ENCODE assay signal across 9 cellular contexts in genomic region chrX:48890934-48891401, GRCh38. TPM values are rescaled to one million over a fixed set of nuclear protein-coding genes. Genes with fewer than 3 reads are reported as not detected.
DNase-seq lines count a peak whose midpoint lies in the region; ATAC-seq, FAIRE-seq and TF ChIP-seq lines count a peak whose summit lies in the region.
"Had no signal": no experiment of that assay in that cellular context is flagged by ENCODE, and none has a peak within 500 bp of the region (broad histone marks: within the 10 kb centered on the region; RNA-seq: fewer than 3 reads in every experiment).

No MANE protein-coding gene starts in this region.

- H3K36me3 ChIP-seq in HUES64 (ENCODE audit: insufficient read depth, low read length) (peaks cover 16% of the 10 kb centered on the region), brain microvascular endothelial cell (replicated peaks) (no peaks in the 10 kb centered on the region), liver (ENCODE audit: control insufficient read depth in 4 of 4, insufficient read depth in 3 of 4, low read depth in 1 of 4, low read length in 3 of 4) (peaks cover 0 to 3% (median 0%) of the 10 kb centered on the region in 4 donors), testis (ENCODE audit: low read depth, missing control alignments) (no peaks in the 10 kb centered on the region)

- H3K4me1 ChIP-seq in HUES64 (ENCODE audit: insufficient read depth, low read length) = no peaks in the 10 kb centered on the region
- peaks cover 0 to 9% (median 6%) of the 10 kb centered on the region in 4 donors for H3K4me1 ChIP-seq in liver (ENCODE audit: control insufficient read depth in 4 of 4, insufficient read depth in 4 of 4, low read length in 3 of 4)
- no peaks in the 10 kb centered on the region for H3K4me1 ChIP-seq in testis

- H3K9me3 ChIP-seq in HUES64 (ENCODE audit: insufficient read depth, low read depth, low read length) (no peaks in the 10 kb centered on the region), liver (ENCODE audit: control insufficient read depth in 4 of 4, low read length in 3 of 4) (no peaks in the 10 kb centered on the region), testis (no peaks in the 10 kb centered on the region)

- H3K9ac ChIP-seq in HUES64 (ENCODE audit: low read depth, low read length) (peak overlapping the region; percentile 40; the same call in 1 of the 2 replicates), liver (ENCODE audit: low read depth in 1 of 2, low read length in 2 of 2) (no peak overlapping the region)

- no peak overlapping the region for H3K27ac ChIP-seq in HUES64 (ENCODE audit: low read depth, low read length)
- no peak overlapping the region for H3K27ac ChIP-seq in brain microvascular endothelial cell
- peak overlapping the region in 1 of 2 donors; percentile 54 for H3K27ac ChIP-seq in liver (ENCODE audit: low read depth in 1 of 2, low read length in 2 of 2)
- H3K27ac ChIP-seq in testis = peak overlapping the region; percentile 80 to 82

- FAIRE-seq in frontal cortex (lab: Jason Lieb, UNC) = no peak
- FAIRE-seq: TTC549 had no signal

- WGBS in HUES64 = under 1% methylated on average over 35 of the region's 35 CpGs
- WGBS in liver = 1% methylated on average over 35 of the region's 35 CpGs
- WGBS in testis, 2 donors = 1% methylated on average over 9 to 23 of the region's 35 CpGs

- peak; percentile 13 for DNase-seq in ELR (ENCODE audit: low read depth)
- no peak for DNase-seq in brain microvascular endothelial cell
- no peak for DNase-seq in testis
- DNase-seq in frontal cortex (ENCODE audit: low spot score in 2 of 2) = no peak
- no peak for DNase-seq in NCI-H2081 (lab: John Stamatoyannopoulos, UW)

- TF ChIP-seq POLR2A in testis (IDR thresholded peaks at IDR 0.05) = no peak

- intact Hi-C loops in testis (cut with DNase I; ENCODE audit: low total_unique reads) = no loop called here

- H3K27me3 ChIP-seq in HUES64 (ENCODE audit: insufficient read depth, low read length) (no peaks in the 10 kb centered on the region), brain microvascular endothelial cell (replicated peaks) (no peaks in the 10 kb centered on the region), liver (ENCODE audit: control insufficient read depth in 4 of 4, insufficient read depth in 4 of 4, low read length in 3 of 4) (no peaks in the 10 kb centered on the region), testis (no peaks in the 10 kb centered on the region)

- in situ Hi-C loops in brain microvascular endothelial cell (cut with HindIII; ENCODE audit: low pct_ligation_motif_present, low sequenced_read_pairs) = no loop called here

- TF ChIP-seq CTCF in brain microvascular endothelial cell (IDR thresholded peaks at IDR 0.05; ENCODE audit: low read depth, low read length, missing control alignments) (no peak), liver (IDR thresholded peaks at IDR 0.05; ENCODE audit: low read depth, low read length, missing input control) (no peak), testis (IDR thresholded peaks at IDR 0.05) (no peak)

- ATAC-seq in GM21381 (IDR thresholded peaks at IDR 0.05; ENCODE audit: unreplicated experiment) = peak; percentile 27

- TF ChIP-seq RAD21 in liver (IDR thresholded peaks at IDR 0.05) = no peak

- H3K4me3 ChIP-seq in HUES64 (ENCODE audit: low read length) (peak overlapping the region; percentile 55), brain microvascular endothelial cell (ENCODE audit: low read depth, low read length) (peak overlapping the region; percentile 49), liver (ENCODE audit: low read depth in 1 of 3, low read length in 3 of 3) (peak overlapping the region in 2 of 3 donors; percentile 53 to 71), testis (peak overlapping the region; percentile 56 to 75)

TF ChIP-seq in liver, 16 proteins besides CTCF, POLR2A, EP300 and RAD21:
- TF ChIP-seq MAX (IDR thresholded peaks at IDR 0.05) = no peak
- no peak for TF ChIP-seq REST (IDR thresholded peaks at IDR 0.05)
- no peak for TF ChIP-seq SP1 (IDR thresholded peaks at IDR 0.05)
- no peak for TF ChIP-seq YY1 (IDR thresholded peaks at IDR 0.05)
- TF ChIP-seq TAF1 (conservative IDR thresholded peaks at IDR 0.05) = no peak
- no peak for TF ChIP-seq FOXA1 (IDR thresholded peaks at IDR 0.05)
- no peak for TF ChIP-seq HNF4A (conservative IDR thresholded peaks at IDR 0.05)
- TF ChIP-seq NR2F2 (IDR thresholded peaks at IDR 0.05) = no peak
- TF ChIP-seq ATF3 (IDR thresholded peaks at IDR 0.05) = no peak
- TF ChIP-seq EGR1 (IDR thresholded peaks at IDR 0.05; ENCODE audit: low read depth in 2 of 2) = no peak

RNA-seq across cellular contexts. Expression of gene TIMM17B, which starts 6.6 kb away (rescaled TPM):
- polyA plus RNA-seq in HUES64 (2013, experiment 1 of 2) = 52.2 TPM
- 59.4 TPM for polyA plus RNA-seq in HUES64 (2013, experiment 2 of 2)
- total RNA-seq in liver = 10 to 100 TPM; 22.8 to 25.9 TPM
- polyA plus RNA-seq in liver = 10 to 100 TPM; 34.2 to 53.1 TPM
- total RNA-seq in testis = 10 to 100 TPM; 41.2 to 53.2 TPM
- 32.9 TPM for polyA plus RNA-seq in testis (ENCODE audit: insufficient read depth, low read depth, low replicate concordance)
- 33.8 TPM for total RNA-seq in frontal cortex

RNA-seq across cellular contexts. Expression of gene PQBP1, which starts 6.8 kb away (rescaled TPM):
- polyA plus RNA-seq in HUES64 (2013, experiment 1 of 2) = 66.9 TPM
- polyA plus RNA-seq in HUES64 (2013, experiment 2 of 2) = 52.8 TPM
- total RNA-seq in liver (10 to 100 TPM; 22.0 to 34.6 TPM), testis (10 to 100 TPM; 39.3 to 43.7 TPM), frontal cortex (39.5 TPM)
- polyA plus RNA-seq in liver (10 to 100 TPM; 40.0 to 44.3 TPM), testis (ENCODE audit: insufficient read depth, low read depth, low replicate concordance) (37.8 TPM)

RNA-seq across cellular contexts. Expression of gene SLC35A2, which starts 20.5 kb away (rescaled TPM):
- 12.1 TPM for polyA plus RNA-seq in HUES64 (2013, experiment 1 of 2)
- 10.3 TPM for polyA plus RNA-seq in HUES64 (2013, experiment 2 of 2)
- total RNA-seq in liver (10 to 100 TPM; 10.0 to 15.5 TPM), testis (10 to 100 TPM; 15.9 to 21.6 TPM), frontal cortex (9.8 TPM)
- polyA plus RNA-seq in liver (10 to 100 TPM; 13.3 to 26.9 TPM), testis (ENCODE audit: insufficient read depth, low read depth, low replicate concordance) (18.6 TPM)

RNA-seq across cellular contexts. Expression of gene PIM2, which starts 27.9 kb away (rescaled TPM):
- 101 TPM for polyA plus RNA-seq in HUES64 (2013, experiment 1 of 2)
- 88.9 TPM for polyA plus RNA-seq in HUES64 (2013, experiment 2 of 2)
- 10 to 100 TPM in 1 of 2 donors, 1 to 10 TPM in 1; 5.8 to 28.3 TPM for total RNA-seq in liver
- 1 to 10 TPM; 4.5 to 8.1 TPM for polyA plus RNA-seq in liver
- 10 to 100 TPM; 21.5 to 23.0 TPM for total RNA-seq in testis
- 20.6 TPM for polyA plus RNA-seq in testis (ENCODE audit: insufficient read depth, low read depth, low replicate concordance)
- total RNA-seq in frontal cortex = 14.3 TPM

RNA-seq across cellular contexts. Expression of gene PCSK1N, which starts 55.6 kb away (rescaled TPM):
- 3.6 TPM for polyA plus RNA-seq in HUES64 (2013, experiment 1 of 2)
- polyA plus RNA-seq in HUES64 (2013, experiment 2 of 2) = 3.9 TPM
- total RNA-seq in liver (1 to 10 TPM in 1 of 2 donors, under 1 TPM in 1; 0.08 to 5.4 TPM), testis (10 to 100 TPM; 62.5 to 82.8 TPM), frontal cortex (53.8 TPM)
- polyA plus RNA-seq in liver (1 to 10 TPM in 1 of 2 donors, under 1 TPM in 1; 0.05 to 1.8 TPM), testis (ENCODE audit: insufficient read depth, low read depth, low replicate concordance) (8.6 TPM)

Comparison
In these comparisons a context has a peak if more than half of its experiments do, and no peak if none do; other contexts are left out.
1. H3K27ac ChIP-seq: peak in testis (2 of 2); none in HUES64 (single experiment) and brain microvascular endothelial cell (single experiment).
2. Peak in every context shown above with its lines, with median percentiles within 50 percentile points of each other: H3K4me3 ChIP-seq.